ENCODE assay signal across 25 cellular contexts in the genomic region with DNA sequence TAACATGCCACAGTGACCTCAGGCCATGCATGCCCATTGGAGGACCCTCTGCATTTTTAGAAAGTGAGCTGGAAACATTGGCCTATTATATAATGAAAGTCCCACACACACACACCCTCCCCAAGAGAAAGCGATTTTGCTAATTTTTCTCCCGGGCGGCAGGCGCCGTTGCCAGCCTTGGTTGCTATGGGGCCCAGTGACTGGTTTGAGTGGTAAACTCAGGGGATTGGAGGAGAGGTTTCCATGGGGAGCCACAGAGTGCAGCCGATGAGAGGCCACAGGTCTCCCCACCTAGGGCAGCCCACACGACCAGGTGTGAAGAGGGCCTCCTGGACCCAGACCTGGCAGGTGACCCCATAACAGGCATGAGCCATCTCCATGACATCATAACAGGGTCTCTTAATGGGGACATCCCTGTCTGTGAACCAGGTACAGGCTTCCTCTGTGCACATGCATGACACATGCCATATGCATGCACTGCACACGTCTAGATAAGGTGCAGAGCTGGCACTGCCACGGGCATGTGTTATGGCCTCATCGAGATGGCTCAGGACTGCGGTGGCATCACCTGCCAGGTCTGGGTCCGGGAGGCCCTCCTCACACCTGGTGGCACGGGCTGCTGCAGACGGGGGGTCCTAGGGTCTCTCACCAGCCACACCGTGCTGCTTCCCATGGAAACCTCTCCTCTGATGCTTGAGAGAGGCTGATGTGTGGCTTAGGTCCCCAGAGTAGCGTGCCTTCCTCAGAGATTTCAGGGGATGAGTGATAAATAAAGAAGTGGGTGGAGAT.
"Had no signal": no experiment of that assay in that cellular context is flagged by ENCODE, and none has a peak within 500 bp of the region (broad histone marks: within the 10 kb centered on the region; RNA-seq: fewer than 3 reads in every experiment).

No MANE protein-coding gene starts in this region.

- H3K36me3 Mint-ChIP-seq: activated naive CD4-positive, alpha-beta T cell treated with anti-CD3 and anti-CD28 coated beads, Interleukin-2, amount 10 ng/mL, durations not matched to agents 7 days and 5 days; naive thymus-derived CD4-positive, alpha-beta T cell had no signal

- H3K4me1 Mint-ChIP-seq: activated CD4-positive, alpha-beta memory T cell treated with anti-CD3 and anti-CD28 coated beads, Interleukin-2, amount 10 ng/mL, durations not matched to agents 7 days and 5 days; activated CD4-positive, alpha-beta T cell treated with anti-CD3 and anti-CD28 coated beads, Interleukin-2, amount 10 ng/mL, durations not matched to agents 24 days and 14 days; activated naive CD4-positive, alpha-beta T cell treated with anti-CD3 and anti-CD28 coated beads, Interleukin-2, amount 10 ng/mL, durations not matched to agents 7 days and 5 days; endodermal cell; naive thymus-derived CD4-positive, alpha-beta T cell had no signal

- H3K27me3 ChIP-seq: thyroid gland had no signal

- H3K27ac ChIP-seq: body of pancreas, coronary artery, gastroesophageal sphincter, heart right ventricle, left lung, prostate gland, thyroid gland, upper lobe of right lung had no signal

- H3K4me3 Mint-ChIP-seq: activated CD4-positive, alpha-beta memory T cell treated with anti-CD3 and anti-CD28 coated beads, Interleukin-2, amount 10 ng/mL, durations not matched to agents 7 days and 5 days; activated CD4-positive, alpha-beta T cell treated with anti-CD3 and anti-CD28 coated beads, Interleukin-2, amount 10 ng/mL, durations not matched to agents 24 days and 14 days; activated naive CD4-positive, alpha-beta T cell treated with anti-CD3 and anti-CD28 coated beads, Interleukin-2, amount 10 ng/mL, durations not matched to agents 7 days and 5 days; activated T-cell treated with anti-CD3 and anti-CD28 coated beads, Interleukin-2, amount 50 U/mL, for 72 hours; endodermal cell; naive thymus-derived CD4-positive, alpha-beta T cell; neural crest cell; T-helper 1 cell treated with Interleukin-12 subunit alpha and Interleukin-12 subunit beta and Interleukin-4 antibody, amounts not matched to agents 30 μg/mL and 1 μg/mL, for 36 hours had no signal

- H3K4me3 ChIP-seq: body of pancreas, coronary artery, gastroesophageal sphincter, heart right ventricle, left lung, prostate gland, thyroid gland, upper lobe of right lung had no signal

- DNase-seq: activated CD4-positive, alpha-beta memory T cell treated with anti-CD3 and anti-CD28 coated beads, Interleukin-2, amount 10 ng/mL, durations not matched to agents 7 days and 5 days; activated CD4-positive, alpha-beta T cell treated with anti-CD3 and anti-CD28 coated beads, Interleukin-2, amount 10 ng/mL, durations not matched to agents 24 days and 14 days; activated CD4-positive, CD25-positive, alpha-beta regulatory T cell; activated effector memory CD4-positive, alpha-beta T cell treated with anti-CD3 and anti-CD28 coated beads, Interleukin-2, amount 50 U/mL, for 16 hours; activated naive CD4-positive, alpha-beta T cell treated with anti-CD3 and anti-CD28 coated beads, Interleukin-2, amount 10 ng/mL, durations not matched to agents 7 days and 5 days; activated T-cell treated with anti-CD3 and anti-CD28 coated beads, Interleukin-2, amount 50 U/mL, for 72 hours; central memory CD4-positive, alpha-beta T cell; endodermal cell; heart right ventricle; kidney; naive thymus-derived CD4-positive, alpha-beta T cell; right cardiac atrium; stimulated activated CD4-positive, alpha-beta T cell treated with anti-CD3 and anti-CD28 coated beads, Interleukin-12 subunit alpha, Interleukin-12 subunit beta, amount 100 ng/mL, for 4 hours; stimulated activated CD4-positive, alpha-beta T cell treated with anti-CD3 and anti-CD28 coated beads, Interleukin-4, amount 100 ng/mL, for 4 hours; stimulated activated naive CD8-positive, alpha-beta T cell treated with anti-CD3 and anti-CD28 coated beads, Interleukin-15, Interleukin-2, amounts not matched to agents 100 U/mL and 50 U/mL, for 24 hours; T1000; thyroid gland; upper lobe of right lung had no signal

- H3K4me1 ChIP-seq: body of pancreas, gastroesophageal sphincter, heart right ventricle, left lung, prostate gland, thyroid gland, upper lobe of right lung had no signal

- H3K9me3 Mint-ChIP-seq: activated CD4-positive, alpha-beta memory T cell treated with anti-CD3 and anti-CD28 coated beads, Interleukin-2, amount 10 ng/mL, durations not matched to agents 7 days and 5 days; activated CD4-positive, alpha-beta T cell treated with anti-CD3 and anti-CD28 coated beads, Interleukin-2, amount 10 ng/mL, durations not matched to agents 24 days and 14 days; activated naive CD4-positive, alpha-beta T cell treated with anti-CD3 and anti-CD28 coated beads, Interleukin-2, amount 10 ng/mL, durations not matched to agents 7 days and 5 days; activated T-cell treated with anti-CD3 and anti-CD28 coated beads, Interleukin-2, amount 50 U/mL, for 72 hours; endodermal cell; naive thymus-derived CD4-positive, alpha-beta T cell; T-helper 1 cell treated with Interleukin-12 subunit alpha and Interleukin-12 subunit beta and Interleukin-4 antibody, amounts not matched to agents 30 μg/mL and 1 μg/mL, for 36 hours had no signal

- H3K27ac Mint-ChIP-seq: activated CD4-positive, alpha-beta memory T cell treated with anti-CD3 and anti-CD28 coated beads, Interleukin-2, amount 10 ng/mL, durations not matched to agents 7 days and 5 days; activated CD4-positive, alpha-beta T cell treated with anti-CD3 and anti-CD28 coated beads, Interleukin-2, amount 10 ng/mL, durations not matched to agents 24 days and 14 days; activated naive CD4-positive, alpha-beta T cell treated with anti-CD3 and anti-CD28 coated beads, Interleukin-2, amount 10 ng/mL, durations not matched to agents 7 days and 5 days; activated T-cell treated with anti-CD3 and anti-CD28 coated beads, Interleukin-2, amount 50 U/mL, for 72 hours; endodermal cell; naive thymus-derived CD4-positive, alpha-beta T cell; T-helper 1 cell treated with Interleukin-12 subunit alpha and Interleukin-12 subunit beta and Interleukin-4 antibody, amounts not matched to agents 30 μg/mL and 1 μg/mL, for 36 hours had no signal

- H3K27me3 Mint-ChIP-seq: activated CD4-positive, alpha-beta memory T cell treated with anti-CD3 and anti-CD28 coated beads, Interleukin-2, amount 10 ng/mL, durations not matched to agents 7 days and 5 days; activated CD4-positive, alpha-beta T cell treated with anti-CD3 and anti-CD28 coated beads, Interleukin-2, amount 10 ng/mL, durations not matched to agents 24 days and 14 days had no signal

- H3K36me3 ChIP-seq: gastroesophageal sphincter, heart right ventricle, left lung, prostate gland, thyroid gland, upper lobe of right lung had no signal

- H3K9me3 ChIP-seq: body of pancreas, gastroesophageal sphincter, heart right ventricle, left lung, prostate gland, thyroid gland, upper lobe of right lung had no signal
